ENCODE assay signal across 9 cellular contexts in the genomic region with DNA sequence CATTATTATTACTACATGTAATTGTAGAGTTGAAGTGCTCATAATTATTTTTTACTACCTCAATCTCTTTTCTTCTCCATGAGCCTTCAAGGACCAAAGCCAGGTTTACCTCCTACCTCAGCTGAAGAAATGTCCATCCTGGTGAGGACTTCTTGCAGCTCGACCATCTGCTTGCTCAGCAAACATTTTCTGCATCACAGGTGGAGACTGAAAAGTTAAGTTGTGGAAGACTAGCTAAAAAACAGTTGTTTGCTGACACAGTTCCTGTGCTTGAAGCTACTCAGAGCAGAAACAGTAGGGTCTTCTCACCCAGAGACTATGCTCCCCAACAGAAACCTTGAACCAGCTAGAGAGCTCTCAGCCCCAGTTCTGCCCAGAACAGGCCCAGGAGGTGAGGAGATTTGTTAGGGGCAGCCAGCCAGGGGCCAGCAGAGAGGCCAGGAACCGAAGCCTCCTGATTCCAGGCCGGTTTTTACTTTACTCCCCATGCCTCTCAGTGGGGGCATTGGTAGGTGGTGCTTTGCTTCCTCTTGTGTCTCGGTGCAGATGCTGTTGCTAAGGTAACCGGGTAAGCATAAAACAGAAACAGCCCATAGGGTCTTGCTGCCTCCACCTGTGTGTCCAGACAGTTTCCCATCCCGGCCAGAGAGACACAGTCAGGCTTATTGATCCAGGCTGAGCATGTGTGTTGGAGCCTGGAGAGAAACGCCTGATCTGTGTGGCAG. TPM values are rescaled to one million over a fixed set of nuclear protein-coding genes. Genes with fewer than 3 reads are reported as not detected.
DNase-seq lines count a peak whose midpoint lies in the region; ATAC-seq and TF ChIP-seq lines count a peak whose summit lies in the region.
"Had no signal": no experiment of that assay in that cellular context is flagged by ENCODE, and none has a peak within 500 bp of the region (broad histone marks: within the 10 kb centered on the region; RNA-seq: fewer than 3 reads in every experiment).

No MANE protein-coding gene starts in this region.

- peak overlapping the region; percentile 47 for H3K9ac ChIP-seq in iPS-18a (ENCODE audit: low read length)
- H3K9ac ChIP-seq: parathyroid adenoma had no signal

- peak overlapping the region; percentile 49 for H3K27ac ChIP-seq in iPS-18a (ENCODE audit: low read length)
- H3K27ac ChIP-seq in tibial nerve = peak overlapping the region in 1 of 4 donors; percentile 4
- H3K27ac ChIP-seq in testis = no peak overlapping the region
- H3K27ac ChIP-seq in heart left ventricle = peak overlapping the region in 4 of 12 donors; percentile 15 to 86 (median 48)
- H3K27ac ChIP-seq: parathyroid adenoma had no signal

- H3K36me3 ChIP-seq in iPS-18a (ENCODE audit: control insufficient read depth, low read depth, low read length) (no peaks in the 10 kb centered on the region), tibial nerve (no peaks in the 10 kb centered on the region), testis (ENCODE audit: low read depth, missing control alignments) (no peaks in the 10 kb centered on the region), heart left ventricle (no peaks in the 10 kb centered on the region)

- DNase-seq in M059J (ENCODE audit: low read depth) = peak; percentile 46
- no peak for DNase-seq in hepatic stellate cell (ENCODE audit: low spot score)
- no peak for DNase-seq in tibial nerve (ENCODE audit: low spot score in 2 of 2)
- DNase-seq in testis = no peak
- no peak for DNase-seq in heart left ventricle

- H3K9me3 ChIP-seq in iPS-18a (ENCODE audit: control insufficient read depth, low read depth, low read length) (no peaks in the 10 kb centered on the region), tibial nerve (no peaks in the 10 kb centered on the region), testis (no peaks in the 10 kb centered on the region), heart left ventricle (no peaks in the 10 kb centered on the region)

- H3K4me1 ChIP-seq in iPS-18a (ENCODE audit: control insufficient read depth, low read depth, low read length) (peaks cover 16% of the 10 kb centered on the region), tibial nerve (peaks cover 0 to 22% (median 4%) of the 10 kb centered on the region in 4 donors), testis (peaks cover 8% of the 10 kb centered on the region), heart left ventricle (peaks cover 0 to 44% (median 16%) of the 10 kb centered on the region in 12 donors)

- H3K4me3 ChIP-seq in iPS-18a (ENCODE audit: low read length) (no peak overlapping the region), tibial nerve (no peak overlapping the region), testis (no peak overlapping the region), heart left ventricle (no peak overlapping the region)

- TF ChIP-seq POLR2A in tibial nerve (IDR thresholded peaks at IDR 0.05) (no peak), testis (IDR thresholded peaks at IDR 0.05) (no peak), heart left ventricle (IDR thresholded peaks at IDR 0.05) (no peak)

- TF ChIP-seq CTCF in tibial nerve (IDR thresholded peaks at IDR 0.05) (no peak), testis (IDR thresholded peaks at IDR 0.05) (no peak), heart left ventricle (IDR thresholded peaks at IDR 0.05) (no peak)

- WGBS in tibial nerve, 2 donors = 52 to 54% methylated on average over 7 of the region's 7 CpGs
- 68% methylated on average over 7 of the region's 7 CpGs for WGBS in testis, 2 donors
- 43 to 54% (median 48%) methylated on average over 7 of the region's 7 CpGs for WGBS in heart left ventricle, 4 donors

- ATAC-seq in GM18861 (IDR thresholded peaks at IDR 0.05; ENCODE audit: unreplicated experiment) (peak; percentile 71), GM21723 (IDR thresholded peaks at IDR 0.05; ENCODE audit: unreplicated experiment) (peak; percentile 45), heart left ventricle (no peak)

- intact Hi-C loops in testis (cut with DNase I; ENCODE audit: low total_unique reads) = no loop called here
- intact Hi-C loops in heart left ventricle (cut with DNase I) = no loop called here

- H3K27me3 ChIP-seq in iPS-18a (ENCODE audit: control insufficient read depth, insufficient read depth, low read length) (no peaks in the 10 kb centered on the region), tibial nerve (no peaks in the 10 kb centered on the region), testis (no peaks in the 10 kb centered on the region), heart left ventricle (no peaks in the 10 kb centered on the region)

- no peak for TF ChIP-seq EP300 in tibial nerve (IDR thresholded peaks at IDR 0.05)

RNA-seq across cellular contexts. Expression of a gene that starts 54.9 kb away (rescaled TPM):
- total RNA-seq in M059J (2014; rRNA removed; shearing (Covaris generic)) = 62.9 and 66.2 TPM in 2 replicates
- 100 to 1,000 TPM; 176 to 239 (median 239) TPM for total RNA-seq in tibial nerve
- total RNA-seq in testis = 100 to 1,000 TPM; 168 to 200 TPM
- polyA plus RNA-seq in testis (ENCODE audit: insufficient read depth, low read depth, low replicate concordance) = 46.1 TPM
- total RNA-seq in heart left ventricle = 10 to 100 TPM; 15.5 to 66.7 (median 26.8) TPM
- 10 to 100 TPM; 19.4 to 25.3 TPM for polyA plus RNA-seq in heart left ventricle

Comparison
In these comparisons a context has a peak if more than half of its experiments do, and no peak if none do; other contexts are left out.
1. ATAC-seq: peak in GM18861 (single experiment) and GM21723 (single experiment); none in heart left ventricle (0 of 4).